1 cellular context compared by ENCODE assay signal in the genomic region with DNA sequence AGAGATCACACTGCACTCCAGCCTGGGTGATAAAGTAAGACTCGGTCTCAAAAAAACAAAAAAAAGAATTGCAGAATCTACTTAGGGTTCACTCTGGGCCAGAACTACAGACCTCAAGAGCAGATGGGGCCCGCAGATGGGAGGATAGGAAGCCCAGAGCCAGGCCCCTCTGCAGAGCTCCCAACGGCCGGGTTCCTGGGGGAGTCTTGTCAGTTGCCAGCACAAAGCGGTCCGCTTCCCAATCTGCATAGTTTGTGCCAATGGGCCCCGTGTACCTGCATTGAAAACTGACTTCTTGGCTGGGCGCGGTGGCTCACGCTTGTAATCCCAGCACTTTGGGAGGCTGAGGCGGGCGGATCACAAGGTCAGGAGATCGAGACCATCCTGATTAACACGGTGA.
TF ChIP-seq lines count a peak whose summit lies in the region.

No MANE protein-coding gene starts in this region.

TF ChIP-seq in H1, 55 proteins besides CTCF, POLR2A, EP300 and RAD21:
- TF ChIP-seq, protein P1, sequence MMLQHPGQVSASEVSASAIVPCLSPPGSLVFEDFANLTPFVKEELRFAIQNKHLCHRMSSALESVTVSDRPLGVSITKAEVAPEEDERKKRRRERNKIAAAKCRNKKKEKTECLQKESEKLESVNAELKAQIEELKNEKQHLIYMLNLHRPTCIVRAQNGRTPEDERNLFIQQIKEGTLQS (IDR thresholded peaks at IDR 0.05; ENCODE audit: insufficient read depth, low read depth, low read length): no peak
- no peak for TF ChIP-seq GABPA (IDR thresholded peaks at IDR 0.05; ENCODE audit: borderline replicate concordance, insufficient read depth, low read length)
